ENCODE assay signal across 8 cellular contexts in genomic region chr16:53053967-53054669, GRCh38. TPM values are rescaled to one million over a fixed set of nuclear protein-coding genes. Genes with fewer than 3 reads are reported as not detected.
DNase-seq lines count a peak whose midpoint lies in the region; ATAC-seq, FAIRE-seq and TF ChIP-seq lines count a peak whose summit lies in the region.

No MANE protein-coding gene starts in this region.

- peak overlapping the region; percentile 73; the same call in 1 of the 2 replicates for H3K4me3 ChIP-seq in GM23338
- peak overlapping the region; percentile 89 for H3K4me3 ChIP-seq in MM.1S (ENCODE audit: low read length)
- peak overlapping the region; percentile 75 for H3K4me3 ChIP-seq in right cardiac atrium (ENCODE audit: low read length)
- H3K4me3 ChIP-seq in small intestine (ENCODE audit: low read depth in 1 of 2, low read length in 2 of 2) = peak overlapping the region in 1 of 2 donors; percentile 78

- no peaks in the 10 kb centered on the region for H3K27me3 ChIP-seq in GM23338 (ENCODE audit: insufficient read depth)
- no peaks in the 10 kb centered on the region for H3K27me3 ChIP-seq in MM.1S (replicated peaks; ENCODE audit: insufficient read depth, low read length)
- H3K27me3 ChIP-seq in right cardiac atrium (ENCODE audit: control insufficient read depth, insufficient read depth) = no peaks in the 10 kb centered on the region
- no peaks in the 10 kb centered on the region for H3K27me3 ChIP-seq in small intestine (ENCODE audit: control insufficient read depth in 2 of 2, insufficient read depth in 2 of 2, low read length in 2 of 2)

- H3K9me3 Mint-ChIP-seq in GM23338 = no peaks in the 10 kb centered on the region; the same call in 2 of the 3 replicates
- H3K9me3 Mint-ChIP-seq in activated naive CD4-positive, alpha-beta T cell treated with anti-CD3 and anti-CD28 coated beads, Interleukin-2, amount 10 ng/mL, durations not matched to agents 7 days and 5 days = no peaks in the 10 kb centered on the region

- H3K27ac ChIP-seq in GM23338 (ENCODE audit: low read depth) = peak overlapping the region; percentile 67
- H3K27ac ChIP-seq in MM.1S (ENCODE audit: low read length) = no peak overlapping the region
- peak overlapping the region; percentile 14 for H3K27ac ChIP-seq in right cardiac atrium (ENCODE audit: low read length)
- H3K27ac ChIP-seq in small intestine (ENCODE audit: low read depth in 1 of 2, low read length in 1 of 2) = peak overlapping the region in 1 of 2 donors; percentile 55

- H3K4me3 Mint-ChIP-seq in GM23338 = peak overlapping the region; percentile 58
- peak overlapping the region; percentile 79 for H3K4me3 Mint-ChIP-seq in activated naive CD4-positive, alpha-beta T cell treated with anti-CD3 and anti-CD28 coated beads, Interleukin-2, amount 10 ng/mL, durations not matched to agents 7 days and 5 days

- DNase-seq in GM13976 (ENCODE audit: low spot score) = peak; percentile 54
- DNase-seq in GM23338 (ENCODE audit: low spot score) = no peak
- DNase-seq in MM.1S = peak; percentile 48
- peak; percentile 34 for DNase-seq in activated naive CD4-positive, alpha-beta T cell treated with anti-CD3 and anti-CD28 coated beads, Interleukin-2, amount 10 ng/mL, durations not matched to agents 7 days and 5 days
- DNase-seq in right cardiac atrium = peak; percentile 68 to 87 (median 81)
- DNase-seq in small intestine = peak; percentile 43
- DNase-seq in NCI-H526 (lab: John Stamatoyannopoulos, UW) = no peak

- H3K36me3 Mint-ChIP-seq in GM23338 (ENCODE audit: low read depth) = no peaks in the 10 kb centered on the region; the same call in 2 of the 3 replicates
- no peaks in the 10 kb centered on the region for H3K36me3 Mint-ChIP-seq in activated naive CD4-positive, alpha-beta T cell treated with anti-CD3 and anti-CD28 coated beads, Interleukin-2, amount 10 ng/mL, durations not matched to agents 7 days and 5 days

- in situ Hi-C loops in GM13976 (cut with MboI; ENCODE audit: low sequenced_read_pairs, unreplicated experiment) = no loop called here

- peaks cover 22% of the 10 kb centered on the region for H3K4me1 ChIP-seq in GM23338 (ENCODE audit: insufficient read depth)
- H3K4me1 ChIP-seq in MM.1S (ENCODE audit: low read length) = peaks cover 12% of the 10 kb centered on the region
- peaks cover 4% of the 10 kb centered on the region for H3K4me1 ChIP-seq in right cardiac atrium (ENCODE audit: control insufficient read depth, insufficient read depth, low read length)
- peaks cover 0 to 5% of the 10 kb centered on the region in 2 donors for H3K4me1 ChIP-seq in small intestine (ENCODE audit: control insufficient read depth in 2 of 2, insufficient read depth in 1 of 2, low read depth in 1 of 2, low read length in 1 of 2)

- peaks cover 17% of the 10 kb centered on the region for H3K4me1 Mint-ChIP-seq in GM23338
- H3K4me1 Mint-ChIP-seq in activated naive CD4-positive, alpha-beta T cell treated with anti-CD3 and anti-CD28 coated beads, Interleukin-2, amount 10 ng/mL, durations not matched to agents 7 days and 5 days = peaks cover 33% of the 10 kb centered on the region

- intact Hi-C loops in right cardiac atrium (cut with DNase I) = loop anchor here in 3 of 4 donors (1.0 to 10.0 kb wide), 6 partner anchors 71 to 231 kb away; no protein-coding TSS in a partner anchor

- H4K20me1 ChIP-seq in GM23338 (replicated peaks; ENCODE audit: insufficient read depth) (no peaks in the 10 kb centered on the region; the same call in 1 of the 2 replicates), MM.1S (ENCODE audit: insufficient read depth, low read length) (no peaks in the 10 kb centered on the region)

- CTCF ChIA-PET in activated naive CD4-positive, alpha-beta T cell treated with anti-CD3 and anti-CD28 coated beads, Interleukin-2, amount 10 ng/mL, durations not matched to agents 7 days and 5 days (lab: Charles Lee) = interaction anchor here (1.0 to 3.0 kb wide), 12 partner anchors 11 to 450 kb away, joined by 3 to 21 read pairs (median 6); partner anchors contain the start of gene AKTIP

- WGBS in right cardiac atrium = 51% methylated on average over 13 of the region's 13 CpGs
- WGBS in small intestine, 3 donors = 49 to 57% (median 51%) methylated on average over 13 of the region's 13 CpGs

- ATAC-seq in GM23338 (peak; percentile 14; the same call in 2 of the 3 replicates), right cardiac atrium (peak; percentile 43 to 52), HG03095 (IDR thresholded peaks at IDR 0.05; ENCODE audit: unreplicated experiment) (no peak)

- no peaks in the 10 kb centered on the region for H3K9me3 ChIP-seq in MM.1S (replicated peaks; ENCODE audit: insufficient read depth, low read length)
- H3K9me3 ChIP-seq in right cardiac atrium (ENCODE audit: control insufficient read depth, low read length) = no peaks in the 10 kb centered on the region
- no peaks in the 10 kb centered on the region for H3K9me3 ChIP-seq in small intestine (ENCODE audit: control insufficient read depth, low read depth)

- H3K79me2 ChIP-seq in GM23338 (replicated peaks; ENCODE audit: insufficient read depth) = peaks cover 34% of the 10 kb centered on the region
- peaks cover 38% of the 10 kb centered on the region for H3K79me2 ChIP-seq in MM.1S (ENCODE audit: low read length)

- no peaks in the 10 kb centered on the region; the same call in 1 of the 2 replicates for H3F3A ChIP-seq in GM23338 (replicated peaks; ENCODE audit: low read depth)
- no peaks in the 10 kb centered on the region; the same call in 1 of the 2 replicates for H3F3A ChIP-seq in MM.1S (ENCODE audit: insufficient read depth, low read length)

- TF ChIP-seq CTCF in GM13976 (IDR thresholded peaks at IDR 0.05; ENCODE audit: borderline replicate concordance, control extremely low read depth, extremely low read depth, insufficient read depth, missing control alignments) (no peak), GM23338 (conservative IDR thresholded peaks at IDR 0.05; ENCODE audit: low read depth in 2 of 2) (no peak), MM.1S (IDR thresholded peaks at IDR 0.05; ENCODE audit: low read length) (no peak)

- peak overlapping the region; percentile 95 for H2AFZ ChIP-seq in GM23338
- peak overlapping the region; percentile 92 for H2AFZ ChIP-seq in MM.1S (ENCODE audit: low read length)

- H3K9me2 ChIP-seq in GM23338 (ENCODE audit: insufficient read depth) = no peaks in the 10 kb centered on the region
- no peaks in the 10 kb centered on the region for H3K9me2 ChIP-seq in MM.1S (replicated peaks; ENCODE audit: insufficient read depth, low read length)

- peak overlapping the region; percentile 75 for H3K9ac ChIP-seq in MM.1S (ENCODE audit: low read length)

- FAIRE-seq in small intestine (lab: Jason Lieb, UNC) = no peak

- H3K4me2 ChIP-seq in GM23338 (peak overlapping the region; percentile 74), MM.1S (ENCODE audit: low read depth, low read length) (peak overlapping the region; percentile 93)

- peak overlapping the region; percentile 70 for H3K27ac Mint-ChIP-seq in GM23338
- H3K27ac Mint-ChIP-seq in activated naive CD4-positive, alpha-beta T cell treated with anti-CD3 and anti-CD28 coated beads, Interleukin-2, amount 10 ng/mL, durations not matched to agents 7 days and 5 days = peak overlapping the region; percentile 75

- H3K27me3 Mint-ChIP-seq in GM23338 (ENCODE audit: insufficient read depth, low read depth, poor library complexity) = peaks cover 11% of the 10 kb centered on the region
- peaks cover 8% of the 10 kb centered on the region for H3K27me3 Mint-ChIP-seq in activated naive CD4-positive, alpha-beta T cell treated with anti-CD3 and anti-CD28 coated beads, Interleukin-2, amount 10 ng/mL, durations not matched to agents 7 days and 5 days

- H3K36me3 ChIP-seq in GM23338 (ENCODE audit: insufficient read depth) (no peaks in the 10 kb centered on the region; the same call in 1 of the 2 replicates), MM.1S (replicated peaks; ENCODE audit: insufficient read depth, low read length) (no peaks in the 10 kb centered on the region), small intestine (ENCODE audit: control insufficient read depth in 2 of 2, insufficient read depth in 2 of 2, low read length in 2 of 2) (no peaks in the 10 kb centered on the region)

TF ChIP-seq in GM23338, 12 proteins besides CTCF, POLR2A, EP300 and RAD21 (continues in another document):
- no peak for TF ChIP-seq ZNF114 (CRISPR knock-in tag; IDR thresholded peaks at IDR 0.05)

RNA-seq across cellular contexts. Expression of gene CHD9, which starts 0.7 kb away (rescaled TPM):
- 18.8 and 21.9 TPM in 2 replicates for total RNA-seq in GM23338 (2014; rRNA removed; shearing (Covaris generic))
- polyA plus RNA-seq in GM23338 (2016; fragmentation: Nextera tagmentation; extraction: Ambion mirVana) (32.4 and 46.6 TPM in 2 replicates), right cardiac atrium (7.3 TPM), small intestine (10 to 100 TPM in 2 of 3 donors, 1 to 10 TPM in 1; 7.6 to 12.1 (median 10.3) TPM)
- total RNA-seq in right cardiac atrium = 10 to 100 TPM; 49.4 to 73.5 (median 57.4) TPM

RNA-seq across cellular contexts. Expression of gene CHD9NB, which starts 1.4 kb away (rescaled TPM):
- total RNA-seq in GM23338 (2014; rRNA removed; shearing (Covaris generic)) = 4.2 and 4.5 TPM in 2 replicates
- polyA plus RNA-seq in GM23338 (2016; fragmentation: Nextera tagmentation; extraction: Ambion mirVana) (1.5 and 1.7 TPM in 2 replicates), right cardiac atrium (0.77 TPM), small intestine (1 to 10 TPM in 2 of 3 donors, under 1 TPM in 1; 0.94 to 2.7 (median 1.1) TPM)
- under 1 TPM; 0.50 to 0.94 (median 0.77) TPM for total RNA-seq in right cardiac atrium

Comparison
In these comparisons a context has a peak if more than half of its experiments do, and no peak if none do; other contexts are left out.
1. DNase-seq: peak in GM13976 (single experiment), MM.1S (single experiment), activated naive CD4-positive, alpha-beta T cell treated with anti-CD3 and anti-CD28 coated beads, Interleukin-2, amount 10 ng/mL, durations not matched to agents 7 days and 5 days (single experiment), right cardiac atrium (3 of 3) and small intestine (single experiment); none in GM23338 (single experiment) and NCI-H526 (0 of 2).